ENCODE assay signal across 1 cellular context in the genomic region with DNA sequence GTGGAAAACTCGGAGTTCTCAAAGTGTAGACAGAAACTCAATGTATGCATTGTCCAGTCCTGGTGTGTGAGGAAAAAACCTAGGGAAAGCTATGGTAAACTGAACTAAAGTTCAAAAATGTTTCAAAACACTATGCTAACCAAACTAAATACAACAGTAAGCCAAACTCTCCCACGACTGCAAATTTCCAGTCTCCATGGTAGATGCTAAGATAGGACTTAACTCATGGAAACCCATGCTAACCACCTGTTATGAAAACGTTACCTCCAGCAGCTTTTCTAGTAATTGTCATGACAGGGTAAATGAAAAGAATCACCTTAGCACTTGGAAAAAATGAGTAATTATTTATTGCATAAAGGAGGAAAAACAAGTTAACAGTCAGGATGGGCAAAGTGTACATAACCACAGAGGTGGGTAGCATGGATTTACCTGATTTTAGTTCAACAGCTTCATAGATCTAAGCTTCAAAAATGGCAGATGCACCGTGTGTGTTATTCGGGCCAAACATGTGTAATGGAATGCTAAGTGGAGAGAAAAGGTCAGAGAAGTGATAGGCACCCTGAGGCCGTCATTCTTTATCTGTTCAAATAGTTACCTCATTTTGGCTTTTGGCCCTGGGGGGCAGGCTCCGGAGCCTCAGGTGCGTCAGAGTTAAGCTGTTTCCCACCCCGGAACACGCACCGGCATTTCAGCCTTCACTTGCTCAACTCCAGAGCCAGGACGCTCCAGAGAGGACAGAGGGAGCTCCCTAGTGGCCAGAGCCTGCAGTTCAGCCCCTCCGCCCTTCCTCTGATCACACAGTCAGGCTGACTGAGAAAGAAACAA.
TF ChIP-seq lines count a peak whose summit lies in the region.

No MANE protein-coding gene starts in this region.

TF ChIP-seq in HepG2, 621 proteins besides CTCF, POLR2A, EP300 and RAD21 (continued from another document and continues in another):
- TF ChIP-seq, protein P1, sequence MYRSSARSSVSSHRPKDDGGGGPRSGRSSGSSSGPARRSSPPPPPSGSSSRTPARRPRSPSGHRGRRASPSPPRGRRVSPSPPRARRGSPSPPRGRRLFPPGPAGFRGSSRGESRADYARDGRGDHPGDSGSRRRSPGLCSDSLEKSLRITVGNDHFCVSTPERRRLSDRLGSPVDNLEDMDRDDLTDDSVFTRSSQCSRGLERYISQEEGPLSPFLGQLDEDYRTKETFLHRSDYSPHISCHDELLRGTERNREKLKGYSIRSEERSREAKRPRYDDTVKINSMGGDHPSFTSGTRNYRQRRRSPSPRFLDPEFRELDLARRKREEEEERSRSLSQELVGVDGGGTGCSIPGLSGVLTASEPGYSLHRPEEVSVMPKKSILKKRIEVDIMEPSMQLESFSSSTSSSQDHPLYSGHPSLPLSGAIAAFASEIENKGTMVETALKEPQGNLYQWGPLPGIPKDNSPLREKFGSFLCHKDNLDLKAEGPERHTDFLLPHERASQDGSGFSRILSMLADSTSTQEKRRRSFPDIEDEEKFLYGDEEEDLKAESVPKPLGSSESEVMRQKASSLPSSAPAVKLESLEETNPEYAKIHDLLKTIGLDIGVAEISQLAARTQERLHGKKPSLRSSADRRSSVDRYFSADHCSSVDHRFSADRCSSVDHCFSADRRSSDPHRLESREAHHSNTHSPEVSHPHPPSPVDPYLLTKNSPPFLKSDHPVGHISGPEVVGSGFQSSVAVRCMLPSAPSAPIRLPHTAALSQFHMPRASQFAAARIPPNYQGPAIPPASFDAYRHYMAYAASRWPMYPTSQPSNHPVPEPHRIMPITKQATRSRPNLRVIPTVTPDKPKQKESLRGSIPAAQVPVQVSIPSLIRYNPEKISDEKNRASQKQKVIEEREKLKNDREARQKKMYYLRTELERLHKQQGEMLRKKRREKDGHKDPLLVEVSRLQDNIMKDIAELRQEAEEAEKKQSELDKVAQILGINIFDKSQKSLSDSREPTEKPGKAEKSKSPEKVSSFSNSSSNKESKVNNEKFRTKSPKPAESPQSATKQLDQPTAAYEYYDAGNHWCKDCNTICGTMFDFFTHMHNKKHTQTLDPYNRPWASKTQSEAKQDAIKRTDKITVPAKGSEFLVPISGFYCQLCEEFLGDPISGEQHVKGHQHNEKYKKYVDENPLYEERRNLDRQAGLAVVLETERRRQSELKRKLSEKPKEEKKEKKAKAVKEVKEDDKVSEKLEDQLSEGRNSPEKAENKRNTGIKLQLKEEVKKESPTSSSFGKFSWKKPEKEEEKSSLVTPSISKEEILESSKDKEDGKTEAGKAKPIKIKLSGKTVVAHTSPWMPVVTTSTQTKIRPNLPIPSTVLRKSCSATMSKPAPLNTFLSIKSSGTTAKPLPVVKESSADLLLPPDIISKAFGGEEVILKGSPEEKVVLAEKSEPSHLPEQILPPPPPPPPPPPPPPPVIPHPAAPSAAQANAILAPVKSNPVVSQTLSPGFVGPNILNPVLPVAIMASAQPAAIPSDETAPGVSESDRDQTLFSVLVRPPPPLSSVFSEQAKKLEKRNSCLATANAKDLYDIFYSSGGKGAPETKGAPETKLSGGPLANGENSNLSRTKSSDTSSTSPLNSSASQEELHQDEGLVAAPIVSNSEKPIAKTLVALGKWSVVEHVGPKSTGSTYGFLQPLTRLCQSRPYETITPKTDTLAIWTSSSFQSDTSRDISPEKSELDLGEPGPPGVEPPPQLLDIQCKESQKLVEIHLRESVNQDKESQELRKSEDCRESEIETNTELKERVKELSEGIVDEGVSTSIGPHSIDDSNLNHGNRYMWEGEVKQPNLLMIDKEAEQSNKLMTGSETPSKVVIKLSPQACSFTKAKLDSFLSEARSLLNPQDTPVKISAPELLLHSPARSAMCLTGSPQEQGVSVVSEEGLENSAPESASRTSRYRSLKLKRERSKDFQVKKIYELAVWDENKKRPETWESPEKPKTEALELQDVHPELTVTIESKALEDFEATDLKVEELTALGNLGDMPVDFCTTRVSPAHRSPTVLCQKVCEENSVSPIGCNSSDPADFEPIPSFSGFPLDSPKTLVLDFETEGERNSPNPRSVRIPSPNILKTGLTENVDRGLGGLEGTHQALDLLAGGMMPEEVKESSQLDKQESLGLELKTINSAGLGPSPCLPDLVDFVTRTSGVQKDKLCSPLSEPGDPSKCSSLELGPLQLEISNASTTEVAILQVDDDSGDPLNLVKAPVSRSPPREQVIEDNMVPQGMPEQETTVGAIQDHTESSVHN (CRISPR knock-in tag; IDR thresholded peaks at IDR 0.05) = peak; percentile 77; the same call in 1 of the 2 replicates
- peak; percentile 72; the same call in 1 of the 2 replicates for TF ChIP-seq TARDBP (CRISPR knock-in tag; IDR thresholded peaks at IDR 0.05)
- TF ChIP-seq PHF8 (CRISPR knock-in tag; IDR thresholded peaks at IDR 0.05) = peak; percentile 42; the same call in 1 of the 2 replicates
- TF ChIP-seq, protein P2, sequence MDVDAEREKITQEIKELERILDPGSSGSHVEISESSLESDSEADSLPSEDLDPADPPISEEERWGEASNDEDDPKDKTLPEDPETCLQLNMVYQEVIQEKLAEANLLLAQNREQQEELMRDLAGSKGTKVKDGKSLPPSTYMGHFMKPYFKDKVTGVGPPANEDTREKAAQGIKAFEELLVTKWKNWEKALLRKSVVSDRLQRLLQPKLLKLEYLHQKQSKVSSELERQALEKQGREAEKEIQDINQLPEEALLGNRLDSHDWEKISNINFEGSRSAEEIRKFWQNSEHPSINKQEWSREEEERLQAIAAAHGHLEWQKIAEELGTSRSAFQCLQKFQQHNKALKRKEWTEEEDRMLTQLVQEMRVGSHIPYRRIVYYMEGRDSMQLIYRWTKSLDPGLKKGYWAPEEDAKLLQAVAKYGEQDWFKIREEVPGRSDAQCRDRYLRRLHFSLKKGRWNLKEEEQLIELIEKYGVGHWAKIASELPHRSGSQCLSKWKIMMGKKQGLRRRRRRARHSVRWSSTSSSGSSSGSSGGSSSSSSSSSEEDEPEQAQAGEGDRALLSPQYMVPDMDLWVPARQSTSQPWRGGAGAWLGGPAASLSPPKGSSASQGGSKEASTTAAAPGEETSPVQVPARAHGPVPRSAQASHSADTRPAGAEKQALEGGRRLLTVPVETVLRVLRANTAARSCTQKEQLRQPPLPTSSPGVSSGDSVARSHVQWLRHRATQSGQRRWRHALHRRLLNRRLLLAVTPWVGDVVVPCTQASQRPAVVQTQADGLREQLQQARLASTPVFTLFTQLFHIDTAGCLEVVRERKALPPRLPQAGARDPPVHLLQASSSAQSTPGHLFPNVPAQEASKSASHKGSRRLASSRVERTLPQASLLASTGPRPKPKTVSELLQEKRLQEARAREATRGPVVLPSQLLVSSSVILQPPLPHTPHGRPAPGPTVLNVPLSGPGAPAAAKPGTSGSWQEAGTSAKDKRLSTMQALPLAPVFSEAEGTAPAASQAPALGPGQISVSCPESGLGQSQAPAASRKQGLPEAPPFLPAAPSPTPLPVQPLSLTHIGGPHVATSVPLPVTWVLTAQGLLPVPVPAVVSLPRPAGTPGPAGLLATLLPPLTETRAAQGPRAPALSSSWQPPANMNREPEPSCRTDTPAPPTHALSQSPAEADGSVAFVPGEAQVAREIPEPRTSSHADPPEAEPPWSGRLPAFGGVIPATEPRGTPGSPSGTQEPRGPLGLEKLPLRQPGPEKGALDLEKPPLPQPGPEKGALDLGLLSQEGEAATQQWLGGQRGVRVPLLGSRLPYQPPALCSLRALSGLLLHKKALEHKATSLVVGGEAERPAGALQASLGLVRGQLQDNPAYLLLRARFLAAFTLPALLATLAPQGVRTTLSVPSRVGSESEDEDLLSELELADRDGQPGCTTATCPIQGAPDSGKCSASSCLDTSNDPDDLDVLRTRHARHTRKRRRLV (CRISPR knock-in tag; IDR thresholded peaks at IDR 0.05) = no peak
- TF ChIP-seq NR1H2 (CRISPR knock-in tag; IDR thresholded peaks at IDR 0.05; ENCODE audit: borderline replicate concordance, low read depth) = no peak
- TF ChIP-seq, protein P3, sequence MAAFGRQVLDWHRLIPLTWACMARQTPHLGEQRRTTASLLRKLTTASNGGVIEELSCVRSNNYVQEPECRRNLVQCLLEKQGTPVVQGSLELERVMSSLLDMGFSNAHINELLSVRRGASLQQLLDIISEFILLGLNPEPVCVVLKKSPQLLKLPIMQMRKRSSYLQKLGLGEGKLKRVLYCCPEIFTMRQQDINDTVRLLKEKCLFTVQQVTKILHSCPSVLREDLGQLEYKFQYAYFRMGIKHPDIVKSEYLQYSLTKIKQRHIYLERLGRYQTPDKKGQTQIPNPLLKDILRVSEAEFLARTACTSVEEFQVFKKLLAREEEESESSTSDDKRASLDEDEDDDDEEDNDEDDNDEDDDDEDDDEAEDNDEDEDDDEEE (CRISPR knock-in tag; IDR thresholded peaks at IDR 0.05) = peak; percentile 39; the same call in 1 of the 2 replicates
- no peak for TF ChIP-seq ZNF557 (CRISPR knock-in tag; IDR thresholded peaks at IDR 0.05)
- TF ChIP-seq ZNF17 (CRISPR knock-in tag; IDR thresholded peaks at IDR 0.05) = no peak
- peak; percentile 70 for TF ChIP-seq GABPB1 (CRISPR knock-in tag; IDR thresholded peaks at IDR 0.05)
- 0 out of 2 replicates have a peak, but pooled peaks have one; percentile 71 for TF ChIP-seq TP53 (CRISPR knock-in tag; conservative IDR thresholded peaks at IDR 0.05)
- TF ChIP-seq, protein P4, sequence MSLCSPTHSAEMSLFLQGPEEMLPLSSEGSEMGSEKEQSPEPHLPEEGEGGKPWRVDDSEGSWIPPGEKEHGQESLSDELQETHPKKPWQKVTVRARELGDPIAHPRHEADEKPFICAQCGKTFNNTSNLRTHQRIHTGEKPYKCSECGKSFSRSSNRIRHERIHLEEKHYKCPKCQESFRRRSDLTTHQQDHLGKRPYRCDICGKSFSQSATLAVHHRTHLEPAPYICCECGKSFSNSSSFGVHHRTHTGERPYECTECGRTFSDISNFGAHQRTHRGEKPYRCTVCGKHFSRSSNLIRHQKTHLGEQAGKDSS (CRISPR knock-in tag; IDR thresholded peaks at IDR 0.05; ENCODE audit: borderline replicate concordance, low read depth) = peak; percentile 81; the same call in 1 of the 2 replicates
- TF ChIP-seq ERF (CRISPR knock-in tag; IDR thresholded peaks at IDR 0.05) = peak; percentile 81
- 0 out of 2 replicates have a peak, but pooled peaks have one; percentile 42 for TF ChIP-seq MYNN (CRISPR knock-in tag; IDR thresholded peaks at IDR 0.05; ENCODE audit: low read depth)
- no peak for TF ChIP-seq NFIB (CRISPR knock-in tag; IDR thresholded peaks at IDR 0.05; ENCODE audit: borderline replicate concordance)
- TF ChIP-seq, protein P5, sequence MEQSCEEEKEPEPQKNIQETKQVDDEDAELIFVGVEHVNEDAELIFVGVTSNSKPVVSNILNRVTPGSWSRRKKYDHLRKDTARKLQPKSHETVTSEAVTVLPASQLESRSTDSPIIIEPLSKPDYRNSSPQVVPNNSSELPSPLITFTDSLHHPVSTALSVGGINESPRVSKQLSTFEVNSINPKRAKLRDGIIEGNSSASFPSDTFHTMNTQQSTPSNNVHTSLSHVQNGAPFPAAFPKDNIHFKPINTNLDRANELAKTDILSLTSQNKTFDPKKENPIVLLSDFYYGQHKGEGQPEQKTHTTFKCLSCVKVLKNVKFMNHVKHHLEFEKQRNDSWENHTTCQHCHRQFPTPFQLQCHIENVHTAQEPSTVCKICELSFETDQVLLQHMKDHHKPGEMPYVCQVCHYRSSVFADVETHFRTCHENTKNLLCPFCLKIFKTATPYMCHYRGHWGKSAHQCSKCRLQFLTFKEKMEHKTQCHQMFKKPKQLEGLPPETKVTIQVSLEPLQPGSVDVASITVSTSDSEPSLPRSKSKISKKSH (CRISPR knock-in tag; IDR thresholded peaks at IDR 0.05; ENCODE audit: borderline replicate concordance) = peak; percentile 34; the same call in 1 of the 2 replicates
- no peak for TF ChIP-seq DR1 (CRISPR knock-in tag; IDR thresholded peaks at IDR 0.05)
- peak; percentile 90 for TF ChIP-seq CEBPB (IDR thresholded peaks at IDR 0.05; ENCODE audit: borderline replicate concordance, low read depth, low read length)
- no peak for TF ChIP-seq XBP1 (CRISPR knock-in tag; IDR thresholded peaks at IDR 0.05)
- TF ChIP-seq MLLT10 (CRISPR knock-in tag; IDR thresholded peaks at IDR 0.05) = no peak
- peak; percentile 49 for TF ChIP-seq IKZF4 (CRISPR knock-in tag; IDR thresholded peaks at IDR 0.05; ENCODE audit: borderline replicate concordance, low read depth, not compliant biosample characterization)
- TF ChIP-seq NCOR1 (IDR thresholded peaks at IDR 0.05; ENCODE audit: borderline replicate concordance, low read length) = no peak; the same call in 1 of the 2 replicates
- no peak for TF ChIP-seq NBN (conservative IDR thresholded peaks at IDR 0.05)
- no peak; the same call in 1 of the 2 replicates for TF ChIP-seq ZNF431 (CRISPR knock-in tag; IDR thresholded peaks at IDR 0.05; ENCODE audit: borderline replicate concordance, low read depth)
- no peak for TF ChIP-seq SIN3A (IDR thresholded peaks at IDR 0.05; ENCODE audit: borderline replicate concordance, low read depth, low read length)
- no peak for TF ChIP-seq TMF1 (CRISPR knock-in tag; IDR thresholded peaks at IDR 0.05; ENCODE audit: low read depth)
- TF ChIP-seq KDM2A (CRISPR knock-in tag; IDR thresholded peaks at IDR 0.05; ENCODE audit: borderline replicate concordance, low read depth) = peak; percentile 91
- TF ChIP-seq ONECUT2 (CRISPR knock-in tag; IDR thresholded peaks at IDR 0.05) = no peak
- TF ChIP-seq, protein P6, sequence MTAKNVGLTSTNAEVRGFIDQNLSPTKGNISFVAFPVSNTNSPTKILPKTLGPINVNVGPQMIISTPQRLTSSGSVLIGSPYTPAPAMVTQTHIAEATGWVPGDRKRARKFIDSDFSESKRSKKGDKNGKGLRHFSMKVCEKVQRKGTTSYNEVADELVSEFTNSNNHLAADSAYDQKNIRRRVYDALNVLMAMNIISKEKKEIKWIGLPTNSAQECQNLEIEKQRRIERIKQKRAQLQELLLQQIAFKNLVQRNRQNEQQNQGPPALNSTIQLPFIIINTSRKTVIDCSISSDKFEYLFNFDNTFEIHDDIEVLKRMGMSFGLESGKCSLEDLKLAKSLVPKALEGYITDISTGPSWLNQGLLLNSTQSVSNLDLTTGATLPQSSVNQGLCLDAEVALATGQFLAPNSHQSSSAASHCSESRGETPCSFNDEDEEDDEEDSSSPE (CRISPR knock-in tag; IDR thresholded peaks at IDR 0.05) = peak; percentile 69
- TF ChIP-seq ZNF34 (CRISPR knock-in tag; IDR thresholded peaks at IDR 0.05; ENCODE audit: borderline replicate concordance) = 0 out of 2 replicates have a peak, but pooled peaks have one; percentile 40
- 0 out of 2 replicates have a peak, but pooled peaks have one; percentile 18 for TF ChIP-seq PAWR (CRISPR knock-in tag; IDR thresholded peaks at IDR 0.05; ENCODE audit: borderline replicate concordance)
- TF ChIP-seq, protein P7, sequence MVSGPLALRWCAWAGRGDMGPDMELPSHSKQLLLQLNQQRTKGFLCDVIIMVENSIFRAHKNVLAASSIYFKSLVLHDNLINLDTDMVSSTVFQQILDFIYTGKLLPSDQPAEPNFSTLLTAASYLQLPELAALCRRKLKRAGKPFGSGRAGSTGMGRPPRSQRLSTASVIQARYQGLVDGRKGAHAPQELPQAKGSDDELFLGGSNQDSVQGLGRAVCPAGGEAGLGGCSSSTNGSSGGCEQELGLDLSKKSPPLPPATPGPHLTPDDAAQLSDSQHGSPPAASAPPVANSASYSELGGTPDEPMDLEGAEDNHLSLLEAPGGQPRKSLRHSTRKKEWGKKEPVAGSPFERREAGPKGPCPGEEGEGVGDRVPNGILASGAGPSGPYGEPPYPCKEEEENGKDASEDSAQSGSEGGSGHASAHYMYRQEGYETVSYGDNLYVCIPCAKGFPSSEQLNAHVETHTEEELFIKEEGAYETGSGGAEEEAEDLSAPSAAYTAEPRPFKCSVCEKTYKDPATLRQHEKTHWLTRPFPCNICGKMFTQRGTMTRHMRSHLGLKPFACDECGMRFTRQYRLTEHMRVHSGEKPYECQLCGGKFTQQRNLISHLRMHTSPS (CRISPR knock-in tag; IDR thresholded peaks at IDR 0.05; ENCODE audit: low read depth) = no peak
- TF ChIP-seq ZNF563 (CRISPR knock-in tag; IDR thresholded peaks at IDR 0.05) = no peak; the same call in 1 of the 2 replicates
- peak; percentile 48 for TF ChIP-seq HNRNPH1 (optimal IDR thresholded peaks at IDR 0.05; ENCODE audit: low read depth, low read length)
- 0 out of 2 replicates have a peak, but pooled peaks have one; percentile 39 for TF ChIP-seq ZNF3 (CRISPR knock-in tag; IDR thresholded peaks at IDR 0.05)
- TF ChIP-seq ZEB1 (IDR thresholded peaks at IDR 0.05; ENCODE audit: insufficient replicate concordance, low read depth) = peak; percentile 86
- TF ChIP-seq ZNF253 (CRISPR knock-in tag; IDR thresholded peaks at IDR 0.05; ENCODE audit: borderline replicate concordance) = no peak
